In genomic region chr1:45012639-45013278, GRCh38 we compare ENCODE assay signal across 8 cellular contexts.
DNase-seq lines count a peak whose midpoint lies in the region; ATAC-seq lines count a peak whose summit lies in the region.

No MANE protein-coding gene starts in this region.

- H3K4me3 ChIP-seq in iPS DF 6.9 (ENCODE audit: low read length) (peak overlapping the region; percentile 53; the same call in 1 of the 2 replicates), rectal smooth muscle tissue (ENCODE audit: low read length) (peak overlapping the region; percentile 91)

- H3K4me1 ChIP-seq in iPS DF 6.9 (ENCODE audit: control insufficient read depth, insufficient read depth, low read length): peaks cover 7% of the 10 kb centered on the region; the same call in 1 of the 2 replicates
- peaks cover 28% of the 10 kb centered on the region for H3K4me1 ChIP-seq in rectal smooth muscle tissue (ENCODE audit: control insufficient read depth, insufficient read depth, low read length)

- H3K9me3 ChIP-seq in iPS DF 6.9 (ENCODE audit: control insufficient read depth, insufficient read depth, low read length): no peaks in the 10 kb centered on the region

- H3K27me3 ChIP-seq in iPS DF 6.9 (ENCODE audit: control insufficient read depth, insufficient read depth, low read length): no peaks in the 10 kb centered on the region
- no peaks in the 10 kb centered on the region for H3K27me3 ChIP-seq in rectal smooth muscle tissue (ENCODE audit: control insufficient read depth, insufficient read depth, low read length)

- no CpG with 5 or more reads among the region's 21 CpGs for WGBS in iPS DF 6.9 (ENCODE audit: insufficient coverage, insufficient read length)

- DNase-seq in CD1c-positive myeloid dendritic cell (ENCODE audit: extremely low spot score) (peak; percentile 57), HPDE6-E6E7 (ENCODE audit: extremely low spot score) (peak; percentile 42), SHP77 treated with DMSO at 0.1 percent for 48 hours (lab: John Stamatoyannopoulos, UW) (peak; percentile 26), astrocyte of the hippocampus (ENCODE audit: low read depth, low spot score) (peak; percentile 82), iPS DF 6.9 (ENCODE audit: low read depth, low spot score) (no peak), NCI-H128 (lab: John Stamatoyannopoulos, UW; ENCODE audit: unreplicated experiment) (no peak)

- H3K36me3 ChIP-seq in iPS DF 6.9 (ENCODE audit: control insufficient read depth, insufficient read depth, low read length) (peaks cover 2% of the 10 kb centered on the region; the same call in 1 of the 2 replicates), rectal smooth muscle tissue (ENCODE audit: control insufficient read depth, insufficient read depth, low read length) (peaks cover 28% of the 10 kb centered on the region)

- peak overlapping the region; percentile 54 for H3K9ac ChIP-seq in rectal smooth muscle tissue (ENCODE audit: low read length)

- ATAC-seq in HG03175 (IDR thresholded peaks at IDR 0.05; ENCODE audit: unreplicated experiment): no peak

- H3K27ac ChIP-seq in iPS DF 6.9 (ENCODE audit: low read length): no peak overlapping the region
- H3K27ac ChIP-seq in rectal smooth muscle tissue (ENCODE audit: low read depth, low read length): peak overlapping the region; percentile 84

Comparison
In these comparisons a context has a peak if more than half of its experiments do, and no peak if none do; other contexts are left out.
1. DNase-seq: peak in CD1c-positive myeloid dendritic cell (single experiment), HPDE6-E6E7 (single experiment), SHP77 treated with DMSO at 0.1 percent for 48 hours (single experiment) and astrocyte of the hippocampus (single experiment); none in iPS DF 6.9 (single experiment) and NCI-H128 (single experiment).